ENCODE assay signal across 17 cellular contexts in genomic region chr22:36724836-36725235, GRCh38. TPM values are rescaled to one million over a fixed set of nuclear protein-coding genes. Genes with fewer than 3 reads are reported as not detected.
DNase-seq lines count a peak whose midpoint lies in the region; ATAC-seq and TF ChIP-seq lines count a peak whose summit lies in the region.
"Had no signal": no experiment of that assay in that cellular context is flagged by ENCODE, and none has a peak within 500 bp of the region (broad histone marks: within the 10 kb centered on the region; RNA-seq: fewer than 3 reads in every experiment).

No MANE protein-coding gene starts in this region.

- TF ChIP-seq POLR2A in testis (IDR thresholded peaks at IDR 0.05), result no peak

- no peak for ATAC-seq in left cardiac atrium
- ATAC-seq: CD8-positive, alpha-beta T cell; HCT116 had no signal

- H3K36me3 ChIP-seq in testis (ENCODE audit: low read depth, missing control alignments), result no peaks in the 10 kb centered on the region
- no peaks in the 10 kb centered on the region for H3K36me3 ChIP-seq in H7 (replicated peaks; ENCODE audit: control insufficient read depth, insufficient read depth, low read length)
- H3K36me3 ChIP-seq: BLaER1 treated with 17β-estradiol and CSF1 and Interleukin-3, amounts not matched to agents 10 nM and 100 nM had no signal

- no peaks in the 10 kb centered on the region for H3K9me3 ChIP-seq in testis
- H3K9me3 ChIP-seq: BLaER1 treated with 17β-estradiol and CSF1 and Interleukin-3, amounts not matched to agents 10 nM and 100 nM had no signal

- 74 to 89% methylated on average over 4 of the region's 4 CpGs for WGBS in testis, 2 donors

- TF ChIP-seq CTCF in testis (IDR thresholded peaks at IDR 0.05), result no peak

- peak; percentile 27 for DNase-seq in cardiac septum (ENCODE audit: low spot score)
- no peak for DNase-seq in left cardiac atrium
- peak; percentile 19 for DNase-seq in islet precursor cell
- DNase-seq in testis, result peak; percentile 0
- DNase-seq in H7, result no peak
- DNase-seq in NCI-H82 treated with DMSO at 0.1 percent for 48 hours (lab: John Stamatoyannopoulos, UW; ENCODE audit: unreplicated experiment), result no peak
- DNase-seq in DMS53 treated with DMSO at 0.1 percent for 48 hours (lab: John Stamatoyannopoulos, UW; ENCODE audit: unreplicated experiment), result no peak
- DNase-seq: 8988T; Calu3; CD8-positive, alpha-beta T cell; HFFc6 had no signal

- intact Hi-C loops in cardiac septum (cut with DNase I) (no loop called here), left cardiac atrium (cut with DNase I) (no loop called here), testis (cut with DNase I; ENCODE audit: low total_unique reads) (no loop called here)

- H3K4me1 ChIP-seq in testis, result no peaks in the 10 kb centered on the region
- H3K4me1 ChIP-seq: BLaER1 treated with 17β-estradiol and CSF1 and Interleukin-3, amounts not matched to agents 10 nM and 100 nM had no signal

- H3K27me3 ChIP-seq in testis (no peaks in the 10 kb centered on the region), H7 (ENCODE audit: control insufficient read depth, insufficient read depth, low read length) (peaks cover 3% of the 10 kb centered on the region; the same call in 1 of the 2 replicates)
- H3K27me3 ChIP-seq: BLaER1 treated with 17β-estradiol and CSF1 and Interleukin-3, amounts not matched to agents 10 nM and 100 nM had no signal

- no peak overlapping the region for H3K27ac ChIP-seq in testis
- H3K27ac ChIP-seq: BLaER1 treated with 17β-estradiol and CSF1 and Interleukin-3, amounts not matched to agents 10 nM and 100 nM had no signal

- H3K4me3 ChIP-seq in testis (no peak overlapping the region), H7 (ENCODE audit: insufficient read depth, low read depth, low read length) (no peak overlapping the region)
- H3K4me3 ChIP-seq: BLaER1 treated with 17β-estradiol and CSF1 and Interleukin-3, amounts not matched to agents 10 nM and 100 nM; GM23338 had no signal

RNA-seq across cellular contexts. Expression of gene CACNG2, which starts 21.3 kb away (rescaled TPM):
- total RNA-seq in cardiac septum (not detected), left cardiac atrium (not detected), testis (under 1 TPM in 1 of 2 donors, not detected in 1; 0.19 TPM)
- not detected for polyA plus RNA-seq in testis (ENCODE audit: insufficient read depth, low read depth, low replicate concordance)
- 0.15 TPM in 1 of 2 replicates, not detected in the other for total RNA-seq in H7 (2014; rRNA removed; shearing (Covaris generic))
- total RNA-seq: A673; Calu3; CD8-positive, alpha-beta T cell; GM23338; HFFc6 had no signal
- polyA plus RNA-seq: AG04450, GM23338, IgD-negative memory B cell had no signal

RNA-seq across cellular contexts. Expression of gene IFT27, which starts 51.1 kb away (rescaled TPM):
- total RNA-seq in cardiac septum, result 24.7 TPM
- total RNA-seq in left cardiac atrium, result 10 to 100 TPM; 27.6 to 28.1 TPM
- total RNA-seq in testis, result 10 to 100 TPM; 28.2 to 32.4 TPM
- polyA plus RNA-seq in testis (ENCODE audit: insufficient read depth, low read depth, low replicate concordance), result 56.3 TPM
- total RNA-seq in H7 (2014; rRNA removed; shearing (Covaris generic)), result 20.2 and 30.1 TPM in 2 replicates

Comparison
In these comparisons a context has a peak if more than half of its experiments do, and no peak if none do; other contexts are left out.
1. DNase-seq: peak in cardiac septum (single experiment), islet precursor cell (single experiment) and testis (single experiment); none in left cardiac atrium (single experiment), H7 (single experiment), NCI-H82 treated with DMSO at 0.1 percent for 48 hours (single experiment) and DMS53 treated with DMSO at 0.1 percent for 48 hours (single experiment).